ENCODE assay signal across 1 cellular context in genomic region chr16:2603165-2604015, GRCh38.
TF ChIP-seq lines count a peak whose summit lies in the region.

No MANE protein-coding gene starts in this region.

TF ChIP-seq in HepG2, 621 proteins besides CTCF, POLR2A, EP300 and RAD21 (continued from another document and continues in another):
- TF ChIP-seq ZNF207 (IDR thresholded peaks at IDR 0.05; ENCODE audit: borderline replicate concordance) = no peak
- peak; percentile 91 for TF ChIP-seq YY1 (IDR thresholded peaks at IDR 0.05; ENCODE audit: insufficient read depth, insufficient replicate concordance, low read depth, low read length)
- peak; percentile 95 for TF ChIP-seq MEIS1 (CRISPR knock-in tag; IDR thresholded peaks at IDR 0.05; ENCODE audit: borderline replicate concordance)
- peak; percentile 90; the same call in 1 of the 2 replicates for TF ChIP-seq ZNF782 (CRISPR knock-in tag; IDR thresholded peaks at IDR 0.05; ENCODE audit: borderline replicate concordance)
- TF ChIP-seq HNRNPH1 (optimal IDR thresholded peaks at IDR 0.05; ENCODE audit: low read depth, low read length) = peak; percentile 97
- peak; percentile 97 for TF ChIP-seq SAP130 (CRISPR knock-in tag; IDR thresholded peaks at IDR 0.05; ENCODE audit: low read depth)
- no peak for TF ChIP-seq TRIM22 (IDR thresholded peaks at IDR 0.05)
- TF ChIP-seq SALL2 (CRISPR knock-in tag; IDR thresholded peaks at IDR 0.05) = peak; percentile 81; the same call in 1 of the 2 replicates
- TF ChIP-seq SOX5 (CRISPR knock-in tag; IDR thresholded peaks at IDR 0.05; ENCODE audit: borderline replicate concordance) = peak; percentile 63
- no peak for TF ChIP-seq ZNF296 (CRISPR knock-in tag; conservative IDR thresholded peaks at IDR 0.05)
- peak; percentile 91 for TF ChIP-seq SMAD3 (CRISPR knock-in tag; IDR thresholded peaks at IDR 0.05)
- TF ChIP-seq RARA (CRISPR knock-in tag; IDR thresholded peaks at IDR 0.05) = peak; percentile 42
- TF ChIP-seq CENPT (CRISPR knock-in tag; IDR thresholded peaks at IDR 0.05; ENCODE audit: low read depth) = no peak
- peak; percentile 89 for TF ChIP-seq ZNF501 (CRISPR knock-in tag; IDR thresholded peaks at IDR 0.05)
- TF ChIP-seq ZNF619 (CRISPR knock-in tag; IDR thresholded peaks at IDR 0.05) = 0 out of 2 replicates have a peak, but pooled peaks have one; percentile 76
- TF ChIP-seq RFX5 (IDR thresholded peaks at IDR 0.05; ENCODE audit: low read depth, low read length) = no peak
- no peak for TF ChIP-seq SATB2 (CRISPR knock-in tag; IDR thresholded peaks at IDR 0.05)
- TF ChIP-seq NR0B2 (CRISPR knock-in tag; IDR thresholded peaks at IDR 0.05) = peak; percentile 61
- TF ChIP-seq ZFP41 (CRISPR knock-in tag; IDR thresholded peaks at IDR 0.05; ENCODE audit: borderline replicate concordance) = no peak
- peak; percentile 96 for TF ChIP-seq THAP11 (CRISPR knock-in tag; IDR thresholded peaks at IDR 0.05)
- TF ChIP-seq CAMTA2 (CRISPR knock-in tag; IDR thresholded peaks at IDR 0.05; ENCODE audit: borderline replicate concordance) = peak; percentile 93; the same call in 1 of the 2 replicates
- TF ChIP-seq HMGXB4 (CRISPR knock-in tag; IDR thresholded peaks at IDR 0.05; ENCODE audit: borderline replicate concordance in 1 of 2, low read depth in 1 of 2) = peak; percentile 83 to 93
- peak; percentile 86 for TF ChIP-seq TFDP2 (CRISPR knock-in tag; IDR thresholded peaks at IDR 0.05)
- no peak for TF ChIP-seq ZNF724P (CRISPR knock-in tag; IDR thresholded peaks at IDR 0.05; ENCODE audit: borderline replicate concordance)
- peak; percentile 37; the same call in 1 of the 2 replicates for TF ChIP-seq ZNF232 (CRISPR knock-in tag; IDR thresholded peaks at IDR 0.05; ENCODE audit: borderline replicate concordance)
- peak; percentile 85; the same call in 1 of the 2 replicates for TF ChIP-seq EED (CRISPR knock-in tag; IDR thresholded peaks at IDR 0.05)
- TF ChIP-seq GABPB1 (CRISPR knock-in tag; IDR thresholded peaks at IDR 0.05) = peak; percentile 100
- peak; percentile 55; the same call in 1 of the 2 replicates for TF ChIP-seq ZNF749 (CRISPR knock-in tag; IDR thresholded peaks at IDR 0.05; ENCODE audit: borderline replicate concordance)
- peak; percentile 78; the same call in 1 of the 2 replicates for TF ChIP-seq ZNF773 (CRISPR knock-in tag; IDR thresholded peaks at IDR 0.05; ENCODE audit: borderline replicate concordance)
- TF ChIP-seq TBP (CRISPR knock-in tag; IDR thresholded peaks at IDR 0.05) = no peak
- TF ChIP-seq HNRNPL (IDR thresholded peaks at IDR 0.05; ENCODE audit: low read depth, low read length) = no peak
- no peak for TF ChIP-seq LRRFIP1 (CRISPR knock-in tag; conservative IDR thresholded peaks at IDR 0.05)
- no peak for TF ChIP-seq NFIB (CRISPR knock-in tag; IDR thresholded peaks at IDR 0.05; ENCODE audit: borderline replicate concordance)
- TF ChIP-seq ZNF10 (CRISPR knock-in tag; IDR thresholded peaks at IDR 0.05; ENCODE audit: borderline replicate concordance, low read depth) = no peak
- peak; percentile 85; the same call in 1 of the 2 replicates for TF ChIP-seq ZSCAN5A (CRISPR knock-in tag; IDR thresholded peaks at IDR 0.05; ENCODE audit: borderline replicate concordance)
- TF ChIP-seq CREBL2 (CRISPR knock-in tag; IDR thresholded peaks at IDR 0.05; ENCODE audit: borderline replicate concordance) = no peak
- peak; percentile 98 for TF ChIP-seq SP5 (CRISPR knock-in tag; IDR thresholded peaks at IDR 0.05; ENCODE audit: borderline replicate concordance, low read depth)
- no peak for TF ChIP-seq PCBP2 (optimal IDR thresholded peaks at IDR 0.05; ENCODE audit: low read depth, low read length, poor library complexity, severe bottlenecking)
- TF ChIP-seq SIX4 (CRISPR knock-in tag; IDR thresholded peaks at IDR 0.05) = peak; percentile 69
- TF ChIP-seq TAF15 (IDR thresholded peaks at IDR 0.05; ENCODE audit: low read depth, low read length, poor library complexity, severe bottlenecking) = peak; percentile 34
- TF ChIP-seq ZNF138 (CRISPR knock-in tag; IDR thresholded peaks at IDR 0.05; ENCODE audit: low read depth) = no peak; the same call in 1 of the 2 replicates
- peak; percentile 41; the same call in 1 of the 2 replicates for TF ChIP-seq MTF1 (CRISPR knock-in tag; IDR thresholded peaks at IDR 0.05)
- TF ChIP-seq BCLAF1 (IDR thresholded peaks at IDR 0.05) = no peak
- no peak for TF ChIP-seq STAT6 (CRISPR knock-in tag; IDR thresholded peaks at IDR 0.05; ENCODE audit: borderline replicate concordance)
- peak; percentile 94; the same call in 1 of the 2 replicates for TF ChIP-seq KAT7 (CRISPR knock-in tag; IDR thresholded peaks at IDR 0.05; ENCODE audit: borderline replicate concordance)
- peak; percentile 86 for TF ChIP-seq MED1 (CRISPR knock-in tag; IDR thresholded peaks at IDR 0.05)
- TF ChIP-seq MAFK (conservative IDR thresholded peaks at IDR 0.05 in 1 of 2, IDR thresholded peaks at IDR 0.05 in 1 of 2; ENCODE audit: low read length in 2 of 2) = no peak
- peak; percentile 92 for TF ChIP-seq MLX (CRISPR knock-in tag; IDR thresholded peaks at IDR 0.05)
- TF ChIP-seq ZNF18 (CRISPR knock-in tag; IDR thresholded peaks at IDR 0.05; ENCODE audit: insufficient replicate concordance) = peak; percentile 91
